28 cellular contexts compared by ENCODE assay signal in genomic region chr7:47709451-47709850, GRCh38.
"Had no signal": no experiment of that assay in that cellular context is flagged by ENCODE, and none has a peak within 500 bp of the region (broad histone marks: within the 10 kb centered on the region; RNA-seq: fewer than 3 reads in every experiment).

No MANE protein-coding gene starts in this region.

- H2AFZ ChIP-seq: parathyroid adenoma had no signal

- H3K4me1 ChIP-seq: breast epithelium, parathyroid adenoma, psoas muscle had no signal

- H3K27me3 ChIP-seq: breast epithelium, sigmoid colon had no signal

- H3K27me3 Mint-ChIP-seq: activated CD4-positive, alpha-beta memory T cell treated with anti-CD3 and anti-CD28 coated beads for 36 hours; activated naive CD4-positive, alpha-beta T cell treated with anti-CD3 and anti-CD28 coated beads, Interleukin-2, amount 50 U/mL, for 24 hours; activated naive CD8-positive, alpha-beta T cell treated with anti-CD3 and anti-CD28 coated beads, Interleukin-2, amount 50 U/mL, for 24 hours; activated T-cell treated with anti-CD3 and anti-CD28 coated beads, Interleukin-2, amount 50 U/mL, for 24 hours; naive B cell; stimulated activated memory B cell treated with anti-CD40 and anti-IgM and Interleukin-4, amounts not matched to agents 10 μg/mL and 1 μg/mL and 100 μg/mL, for 72 hours; stimulated activated naive CD8-positive, alpha-beta T cell treated with anti-CD3 and anti-CD28 coated beads, Interleukin-15, amount 100 ng/mL, for 72 hours had no signal

- H3K4me1 Mint-ChIP-seq: activated naive CD4-positive, alpha-beta T cell treated with anti-CD3 and anti-CD28 coated beads, Interleukin-2, amount 50 U/mL, for 24 hours; activated naive CD8-positive, alpha-beta T cell treated with anti-CD3 and anti-CD28 coated beads, Interleukin-2, amount 50 U/mL, for 24 hours; stimulated activated naive CD8-positive, alpha-beta T cell treated with anti-CD3 and anti-CD28 coated beads, Interleukin-15, amount 100 ng/mL, for 72 hours had no signal

- H3K4me3 ChIP-seq: breast epithelium, left ventricle myocardium inferior, lung, psoas muscle, sigmoid colon had no signal

- H3K27ac ChIP-seq: breast epithelium, left ventricle myocardium inferior, parathyroid adenoma, psoas muscle, VCaP had no signal

- H3K9me3 ChIP-seq: breast epithelium, left ventricle myocardium inferior, psoas muscle, sigmoid colon had no signal

- H3K36me3 ChIP-seq: breast epithelium, left ventricle myocardium inferior, sigmoid colon had no signal

- H3K79me2 ChIP-seq: parathyroid adenoma had no signal

- ATAC-seq: activated naive CD8-positive, alpha-beta T cell treated with anti-CD3 and anti-CD28 coated beads, Interleukin-2, amount 50 U/mL, for 24 hours; psoas muscle; stimulated activated naive CD8-positive, alpha-beta T cell treated with anti-CD3 and anti-CD28 coated beads, Interleukin-15, amount 100 ng/mL, for 72 hours had no signal

- H3K9ac ChIP-seq: parathyroid adenoma had no signal

- DNase-seq: activated CD4-positive, alpha-beta memory T cell treated with anti-CD3 and anti-CD28 coated beads for 36 hours; activated CD4-positive, alpha-beta T cell treated with anti-CD3 and anti-CD28 coated beads for 4 hours; activated CD8-positive, alpha-beta memory T cell treated with anti-CD3 and anti-CD28 coated beads, Interleukin-2, amount 50 U/mL, for 4 hours; activated gamma-delta T cell treated with Interleukin-2 at 50 U/mL for 16 hours; activated naive CD8-positive, alpha-beta T cell treated with anti-CD3 and anti-CD28 coated beads, Interleukin-2, amount 50 U/mL, for 24 hours; activated T-cell treated with anti-CD3 and anti-CD28 coated beads, Interleukin-2, amount 50 U/mL, for 24 hours; amygdala; central memory CD4-positive, alpha-beta T cell; foreskin melanocyte; left ventricle myocardium inferior; naive B cell; nephron progenitor cell; nucleus accumbens; psoas muscle; sigmoid colon; small intestine; stimulated activated CD4-positive, alpha-beta T cell treated with anti-CD3 and anti-CD28 coated beads, Interleukin-4, amount 100 ng/mL, for 24 hours; stimulated activated naive CD8-positive, alpha-beta T cell treated with anti-CD3 and anti-CD28 coated beads, Interleukin-15, amount 100 ng/mL, for 72 hours; substantia nigra had no signal

- H3K4me3 Mint-ChIP-seq: activated CD4-positive, alpha-beta memory T cell treated with anti-CD3 and anti-CD28 coated beads for 36 hours; activated naive CD4-positive, alpha-beta T cell treated with anti-CD3 and anti-CD28 coated beads, Interleukin-2, amount 50 U/mL, for 24 hours; activated naive CD8-positive, alpha-beta T cell treated with anti-CD3 and anti-CD28 coated beads, Interleukin-2, amount 50 U/mL, for 24 hours; activated T-cell treated with anti-CD3 and anti-CD28 coated beads, Interleukin-2, amount 50 U/mL, for 24 hours; stimulated activated memory B cell treated with anti-CD40 and anti-IgM and Interleukin-4, amounts not matched to agents 10 μg/mL and 1 μg/mL and 100 μg/mL, for 72 hours; stimulated activated naive CD8-positive, alpha-beta T cell treated with anti-CD3 and anti-CD28 coated beads, Interleukin-15, amount 100 ng/mL, for 72 hours had no signal

- FAIRE-seq: endothelial cell of umbilical vein, islet of Langerhans, small intestine, TTC549 had no signal

- H3K9me3 Mint-ChIP-seq: activated CD4-positive, alpha-beta memory T cell treated with anti-CD3 and anti-CD28 coated beads for 36 hours; activated naive CD4-positive, alpha-beta T cell treated with anti-CD3 and anti-CD28 coated beads, Interleukin-2, amount 50 U/mL, for 24 hours; activated naive CD8-positive, alpha-beta T cell treated with anti-CD3 and anti-CD28 coated beads, Interleukin-2, amount 50 U/mL, for 24 hours; activated T-cell treated with anti-CD3 and anti-CD28 coated beads, Interleukin-2, amount 50 U/mL, for 24 hours; nephron progenitor cell; stimulated activated memory B cell treated with anti-CD40 and anti-IgM and Interleukin-4, amounts not matched to agents 10 μg/mL and 1 μg/mL and 100 μg/mL, for 72 hours; stimulated activated naive CD8-positive, alpha-beta T cell treated with anti-CD3 and anti-CD28 coated beads, Interleukin-15, amount 100 ng/mL, for 72 hours had no signal

- H3K36me3 Mint-ChIP-seq: activated CD4-positive, alpha-beta memory T cell treated with anti-CD3 and anti-CD28 coated beads for 36 hours; activated naive CD4-positive, alpha-beta T cell treated with anti-CD3 and anti-CD28 coated beads, Interleukin-2, amount 50 U/mL, for 24 hours; naive B cell; stimulated activated memory B cell treated with anti-CD40 and anti-IgM and Interleukin-4, amounts not matched to agents 10 μg/mL and 1 μg/mL and 100 μg/mL, for 72 hours had no signal

- H3K27ac Mint-ChIP-seq: activated CD4-positive, alpha-beta memory T cell treated with anti-CD3 and anti-CD28 coated beads for 36 hours; activated naive CD4-positive, alpha-beta T cell treated with anti-CD3 and anti-CD28 coated beads, Interleukin-2, amount 50 U/mL, for 24 hours; activated naive CD8-positive, alpha-beta T cell treated with anti-CD3 and anti-CD28 coated beads, Interleukin-2, amount 50 U/mL, for 24 hours; activated T-cell treated with anti-CD3 and anti-CD28 coated beads, Interleukin-2, amount 50 U/mL, for 24 hours; stimulated activated memory B cell treated with anti-CD40 and anti-IgM and Interleukin-4, amounts not matched to agents 10 μg/mL and 1 μg/mL and 100 μg/mL, for 72 hours; stimulated activated naive CD8-positive, alpha-beta T cell treated with anti-CD3 and anti-CD28 coated beads, Interleukin-15, amount 100 ng/mL, for 72 hours had no signal
